24 cellular contexts compared by ENCODE assay signal in genomic region chr2:206881708-206882335, GRCh38. TPM values are rescaled to one million over a fixed set of nuclear protein-coding genes. Genes with fewer than 3 reads are reported as not detected.
A peak's percentile ranks its signal among the peaks of the same experiment; 100 is the strongest.
DNase-seq lines count a peak whose midpoint lies in the region; ATAC-seq and TF ChIP-seq lines count a peak whose summit lies in the region.
"Had no signal": no experiment of that assay in that cellular context is flagged by ENCODE, and none has a peak within 500 bp of the region (broad histone marks: within the 10 kb centered on the region; RNA-seq: fewer than 3 reads in every experiment).

No MANE protein-coding gene starts in this region.

- no peaks in the 10 kb centered on the region for H3K9me3 ChIP-seq in thyroid gland
- H3K9me3 ChIP-seq: MG63, SJSA1 had no signal

- H3K9me3 Mint-ChIP-seq in brain, result no peaks in the 10 kb centered on the region
- H3K9me3 Mint-ChIP-seq: H9 had no signal

- no peak for TF ChIP-seq POLR2A in thyroid gland (IDR thresholded peaks at IDR 0.05)

- H3K4me1 ChIP-seq in thyroid gland, result peaks cover 0 to 7% of the 10 kb centered on the region in 2 donors
- H3K4me1 ChIP-seq: SJSA1 had no signal

- peak overlapping the region in 1 of 3 donors; percentile 47 for H3K27ac ChIP-seq in thyroid gland
- H3K27ac ChIP-seq: SJSA1 had no signal

- no peaks in the 10 kb centered on the region for H3K36me3 ChIP-seq in thyroid gland
- H3K36me3 ChIP-seq: MG63, SJSA1 had no signal

- no peak overlapping the region for H3K4me3 ChIP-seq in thyroid gland (replicated peaks in 1 of 3)
- H3K4me3 ChIP-seq: MG63, SJSA1 had no signal

- TF ChIP-seq CTCF in brain (conservative IDR thresholded peaks at IDR 0.05) (no peak), thyroid gland (IDR thresholded peaks at IDR 0.05) (no peak)

- no peaks in the 10 kb centered on the region for H3K27me3 Mint-ChIP-seq in brain

- H3K27me3 ChIP-seq in thyroid gland, result no peaks in the 10 kb centered on the region
- H3K27me3 ChIP-seq: MG63 had no signal

- intact Hi-C loops in left ventricle myocardium superior (cut with micrococcal nuclease), result no loop called here
- intact Hi-C loops in thyroid gland (cut with DNase I), result no loop called here

- H3K36me3 Mint-ChIP-seq in brain, result no peaks in the 10 kb centered on the region

- H3K4me1 Mint-ChIP-seq in brain, result peaks cover 6% of the 10 kb centered on the region
- H3K4me1 Mint-ChIP-seq: CD4-positive, alpha-beta memory T cell had no signal

- peak overlapping the region in 1 of 5 experiments; percentile 7 for H3K4me3 Mint-ChIP-seq in brain
- H3K4me3 Mint-ChIP-seq: CD4-positive, alpha-beta memory T cell; H9 had no signal

- peak overlapping the region in 3 of 5 experiments; percentile 6 to 37 (median 25) for H3K27ac Mint-ChIP-seq in brain
- H3K27ac Mint-ChIP-seq: CD4-positive, alpha-beta memory T cell; H9 had no signal

- ATAC-seq in left ventricle myocardium superior, result peak; percentile 72
- ATAC-seq in HG03025 (IDR thresholded peaks at IDR 0.05; ENCODE audit: low FRiP score, unreplicated experiment), result no peak
- ATAC-seq in GM21515 (IDR thresholded peaks at IDR 0.05; ENCODE audit: unreplicated experiment), result no peak

- 15 to 37% methylated on average over 9 of the region's 9 CpGs for WGBS in thyroid gland, 2 donors

- DNase-seq in NCI-H2227 treated with DMSO at 0.1 percent for 48 hours (lab: John Stamatoyannopoulos, UW) (peak; percentile 28), NCI-H2227 (lab: John Stamatoyannopoulos, UW; ENCODE audit: unreplicated experiment) (no peak), left ventricle myocardium superior (no peak), thyroid gland (peak; percentile 32 to 38), NCI-H524 (lab: John Stamatoyannopoulos, UW) (no peak)
- DNase-seq: 8988T; Calu3; CD4-positive, alpha-beta memory T cell; H9; IMR-90; Karpas-422; MG63; NCI-H1092; NCI-H1930; NCI-H226; NCI-H526 treated with DMSO at 0.1 percent for 48 hours; RPMI8226 had no signal

RNA-seq across cellular contexts. Expression of gene CPO, which starts 57.5 kb away (rescaled TPM):
- polyA plus RNA-seq in brain (ENCODE audit: insufficient read depth, low read depth, low replicate concordance), result not detected
- 0.27 TPM for total RNA-seq in left ventricle myocardium superior
- total RNA-seq in thyroid gland, result 1 to 10 TPM in 2 of 4 donors, under 1 TPM in 1, not detected in 1; 0.40 to 2.1 (median 1.1) TPM
- total RNA-seq: CD4-positive, alpha-beta memory T cell; G401; HT-29; IMR-90; SJSA1 had no signal
- polyA plus RNA-seq: BJ; CD4-positive, alpha-beta memory T cell; IMR-90 had no signal

Comparison
In these comparisons a context has a peak if more than half of its experiments do, and no peak if none do; other contexts are left out.
1. DNase-seq: peak in NCI-H2227 treated with DMSO at 0.1 percent for 48 hours (single experiment) and thyroid gland (2 of 2); none in NCI-H2227 (single experiment), left ventricle myocardium superior (single experiment) and NCI-H524 (0 of 2).